ENCODE assay signal across 14 cellular contexts in genomic region chr9:31153250-31153840, GRCh38.
DNase-seq lines count a peak whose midpoint lies in the region; ATAC-seq and TF ChIP-seq lines count a peak whose summit lies in the region.
"Had no signal": no experiment of that assay in that cellular context is flagged by ENCODE, and none has a peak within 500 bp of the region (broad histone marks: within the 10 kb centered on the region; RNA-seq: fewer than 3 reads in every experiment).

No MANE protein-coding gene starts in this region.

- no peak overlapping the region for H3K4me3 Mint-ChIP-seq in T-helper 17 cell
- H3K4me3 Mint-ChIP-seq in GM23338 = no peak overlapping the region

- no peak overlapping the region for H3K27ac ChIP-seq in GM23338 (ENCODE audit: low read depth)
- H3K27ac ChIP-seq: ascending aorta, right lobe of liver had no signal

- H3K27me3 ChIP-seq in GM23338 (ENCODE audit: insufficient read depth) = no peaks in the 10 kb centered on the region
- H3K27me3 ChIP-seq: ascending aorta, right lobe of liver had no signal

- H2AFZ ChIP-seq in GM23338 = no peak overlapping the region

- H3K36me3 ChIP-seq in GM23338 (ENCODE audit: insufficient read depth) = no peaks in the 10 kb centered on the region
- H3K36me3 ChIP-seq: ascending aorta, right lobe of liver had no signal

- H3K36me3 Mint-ChIP-seq in T-helper 17 cell (ENCODE audit: low read depth) (no peaks in the 10 kb centered on the region), GM23338 (ENCODE audit: low read depth) (peaks cover 3% of the 10 kb centered on the region; the same call in 1 of the 3 replicates)

- H3K4me2 ChIP-seq in GM23338 = no peak overlapping the region

- H3K4me1 ChIP-seq in GM23338 (ENCODE audit: insufficient read depth) = no peaks in the 10 kb centered on the region
- H3K4me1 ChIP-seq: ascending aorta, right lobe of liver had no signal

- peak; percentile 93 for ATAC-seq in GM19438 (IDR thresholded peaks at IDR 0.05; ENCODE audit: low read depth, unreplicated experiment)
- ATAC-seq in HG03139 (IDR thresholded peaks at IDR 0.05; ENCODE audit: unreplicated experiment) = peak; percentile 82
- peak; percentile 54 for ATAC-seq in T-helper 17 cell
- no peak for ATAC-seq in omental fat pad (ENCODE audit: low FRiP score)
- ATAC-seq in GM19324 (IDR thresholded peaks at IDR 0.05; ENCODE audit: low FRiP score, unreplicated experiment) = no peak
- ATAC-seq in GM23338 = no peak
- ATAC-seq: right lobe of liver had no signal

- H4K20me1 ChIP-seq in GM23338 (replicated peaks; ENCODE audit: insufficient read depth) = no peaks in the 10 kb centered on the region

- H3K27ac Mint-ChIP-seq in T-helper 17 cell (no peak overlapping the region), GM23338 (no peak overlapping the region)

- H3K9me2 ChIP-seq in GM23338 (ENCODE audit: insufficient read depth) = no peaks in the 10 kb centered on the region

- H3K4me3 ChIP-seq in GM23338 = no peak overlapping the region
- H3K4me3 ChIP-seq: ascending aorta, right lobe of liver had no signal

- H3K9me3 Mint-ChIP-seq in GM23338 = peaks cover 10% of the 10 kb centered on the region; the same call in 2 of the 3 replicates

- H3K27me3 Mint-ChIP-seq in T-helper 17 cell (no peaks in the 10 kb centered on the region), GM23338 (ENCODE audit: insufficient read depth, low read depth, poor library complexity) (no peaks in the 10 kb centered on the region)

- H3F3A ChIP-seq in GM23338 (replicated peaks; ENCODE audit: low read depth) = no peaks in the 10 kb centered on the region

- peak; percentile 13 for DNase-seq in A172 (ENCODE audit: low spot score)
- DNase-seq in T-helper 17 cell = no peak
- DNase-seq in omental fat pad (ENCODE audit: low spot score) = no peak
- no peak for DNase-seq in GM23338 (ENCODE audit: low spot score)
- DNase-seq in GDM1 (lab: John Stamatoyannopoulos, UW) = no peak
- DNase-seq: DMS79 treated with DMSO at 0.1 percent for 48 hours, MV-4-11, NCI-H82, right lobe of liver, SW 1271 had no signal

- no peaks in the 10 kb centered on the region for H3K79me2 ChIP-seq in GM23338 (replicated peaks; ENCODE audit: insufficient read depth)

- H3K4me1 Mint-ChIP-seq in T-helper 17 cell (peaks cover 3% of the 10 kb centered on the region), GM23338 (no peaks in the 10 kb centered on the region)

- no peak for TF ChIP-seq CTCF in omental fat pad (IDR thresholded peaks at IDR 0.05)
- no peak for TF ChIP-seq CTCF in GM23338 (conservative IDR thresholded peaks at IDR 0.05; ENCODE audit: low read depth in 2 of 2)

- H3K9me3 ChIP-seq in T-helper 17 cell (ENCODE audit: control insufficient read depth, low read length, poor library complexity, severe bottlenecking) = no peaks in the 10 kb centered on the region
- H3K9me3 ChIP-seq: ascending aorta, right lobe of liver had no signal

TF ChIP-seq in GM23338, 12 proteins besides CTCF, POLR2A, EP300 and RAD21:
- TF ChIP-seq ZNF462 (CRISPR knock-in tag; IDR thresholded peaks at IDR 0.05) = no peak
- no peak for TF ChIP-seq POLR2AphosphoS5 (IDR thresholded peaks at IDR 0.05; ENCODE audit: low read depth)
- no peak for TF ChIP-seq ZNF114 (CRISPR knock-in tag; IDR thresholded peaks at IDR 0.05)
- TF ChIP-seq NANOG (IDR thresholded peaks at IDR 0.05; ENCODE audit: borderline replicate concordance) = no peak
- TF ChIP-seq REST (IDR thresholded peaks at IDR 0.05; ENCODE audit: unreplicated experiment) = no peak
- no peak for TF ChIP-seq EZH2 (IDR thresholded peaks at IDR 0.05; ENCODE audit: low read depth, unreplicated experiment)
- no peak for TF ChIP-seq ETS1 (IDR thresholded peaks at IDR 0.05)
- TF ChIP-seq JUNB (IDR thresholded peaks at IDR 0.05; ENCODE audit: unreplicated experiment) = no peak
TF ChIP-seq in GM23338: peak in this region for 0.

Comparison
In these comparisons a context has a peak if more than half of its experiments do, and no peak if none do; other contexts are left out.
1. ATAC-seq: peak in GM19438 (single experiment), HG03139 (single experiment) and T-helper 17 cell (single experiment); none in omental fat pad (single experiment), GM19324 (single experiment) and GM23338 (single experiment).